ENCODE assay signal across 1 cellular context in genomic region chr9:19136129-19136528, GRCh38.
TF ChIP-seq lines count a peak whose summit lies in the region.

No MANE protein-coding gene starts in this region.

TF ChIP-seq in K562, 482 proteins besides CTCF, POLR2A, EP300 and RAD21 (continued from another document):
- TF ChIP-seq THRA (IDR thresholded peaks at IDR 0.05) = no peak
- no peak for TF ChIP-seq EGR1 (conservative IDR thresholded peaks at IDR 0.05)
- no peak for TF ChIP-seq SRSF7 (optimal IDR thresholded peaks at IDR 0.05; ENCODE audit: low read depth, low read length)
